ENCODE assay signal across 9 cellular contexts in the genomic region with DNA sequence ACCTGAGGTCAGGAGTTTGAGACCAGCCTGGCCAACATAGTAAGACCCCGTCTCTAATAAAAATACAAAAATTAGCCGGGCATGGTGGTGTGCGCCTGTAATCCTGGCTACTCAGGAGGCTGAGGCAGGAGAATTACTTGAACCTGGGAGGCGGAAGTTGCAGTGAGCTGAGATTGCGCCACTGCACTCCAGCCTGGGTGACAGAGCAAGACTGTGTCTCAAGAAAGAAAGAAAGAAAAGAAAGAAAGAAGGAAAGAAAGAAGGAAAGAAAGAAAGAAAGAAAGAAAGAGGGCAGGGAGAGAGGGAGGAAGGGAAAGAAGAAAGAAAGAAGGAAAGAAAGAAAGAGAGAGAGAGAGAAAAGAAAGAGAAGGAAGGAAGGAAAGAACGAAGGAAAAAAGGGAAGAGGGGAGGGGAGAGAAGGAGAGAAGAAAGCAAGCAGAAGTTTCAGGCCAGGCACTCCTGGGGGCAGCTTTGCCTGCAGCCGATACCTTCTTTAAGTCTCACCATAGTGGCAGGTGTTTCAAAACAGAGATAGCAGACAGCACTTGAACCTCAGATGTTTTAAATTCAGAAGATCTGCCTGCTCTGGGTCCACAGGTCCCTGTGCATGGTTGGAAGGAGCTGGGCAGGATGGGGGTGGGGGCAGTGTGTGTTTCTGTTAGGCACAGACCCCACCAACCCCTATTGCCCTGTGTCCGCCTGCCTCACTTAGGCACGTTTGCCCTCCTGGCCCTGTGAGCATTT. TPM values are rescaled to one million over a fixed set of nuclear protein-coding genes. Genes with fewer than 3 reads are reported as not detected.
"Had no signal": no experiment of that assay in that cellular context is flagged by ENCODE, and none has a peak within 500 bp of the region (broad histone marks: within the 10 kb centered on the region; RNA-seq: fewer than 3 reads in every experiment).

No MANE protein-coding gene starts in this region.

RNA-seq across cellular contexts. Expression of a gene that starts 6.6 kb away (rescaled TPM):
- total RNA-seq: activated CD8-positive, alpha-beta T cell treated with anti-CD3 and anti-CD28 coated beads for 36 hours; activated naive CD8-positive, alpha-beta T cell treated with anti-CD3 and anti-CD28 coated beads for 36 hours; activated T-cell treated with anti-CD3 and anti-CD28 coated beads, Interleukin-2, amount 50 U/mL, for 72 hours; activated T-helper 2 cell treated with anti-CD3 and anti-CD28 coated beads, Interferon-gamma antibody, Interleukin-2, Interleukin-4, amounts not matched to agents 10 μg/mL and 5 μg/mL and 100 μg/mL, durations not matched to agents 14 hours and 24 hours and 36 hours; cardiac septum; PC-3; T-cell; T-helper 2 cell treated with Interferon-gamma antibody and Interleukin-4, amounts not matched to agents 100 ng/mL and 5 ng/mL, for 36 hours had no signal
- polyA plus RNA-seq: adipose tissue had no signal
